Comparison of ENCODE assay signal across 20 cellular contexts in genomic region chr2:155384555-155385123, GRCh38.
DNase-seq lines count a peak whose midpoint lies in the region; ATAC-seq, FAIRE-seq and TF ChIP-seq lines count a peak whose summit lies in the region.
"Had no signal": no experiment of that assay in that cellular context is flagged by ENCODE, and none has a peak within 500 bp of the region (broad histone marks: within the 10 kb centered on the region; RNA-seq: fewer than 3 reads in every experiment).

No MANE protein-coding gene starts in this region.

- H3K79me2 ChIP-seq in PC-3 (ENCODE audit: low read length): no peaks in the 10 kb centered on the region

- DNase-seq in NCI-H446 treated with DMSO at 0.1 percent for 48 hours (lab: John Stamatoyannopoulos, UW): peak; percentile 9
- DNase-seq in NCI-H446 (lab: John Stamatoyannopoulos, UW): no peak
- DNase-seq in activated T-cell treated with anti-CD3 and anti-CD28 coated beads, Interleukin-2, amount 50 U/mL, for 4 hours: no peak
- no peak for DNase-seq in activated T-cell treated with anti-CD3 and anti-CD28 coated beads, Interleukin-2, amount 50 U/mL, for 24 hours
- DNase-seq in PC-3: no peak
- DNase-seq in left colon: no peak
- DNase-seq in kidney: no peak
- DNase-seq: C1 segment of cervical spinal cord; Calu3; CD4-positive, alpha-beta memory T cell; COR-L47; DMS53; DMS79 treated with DMSO at 0.1 percent for 48 hours; GF-D8; H9 had no signal

- H3K4me3 Mint-ChIP-seq in activated T-cell treated with anti-CD3 and anti-CD28 coated beads, Interleukin-2, amount 50 U/mL, for 4 hours: no peak overlapping the region
- H3K4me3 Mint-ChIP-seq in activated T-cell treated with anti-CD3 and anti-CD28 coated beads, Interleukin-2, amount 50 U/mL, for 24 hours: no peak overlapping the region
- no peak overlapping the region for H3K4me3 Mint-ChIP-seq in activated T-helper 17 cell treated with anti-CD3 and anti-CD28 coated beads, Interleukin-2, amount 50 U/mL, for 72 hours
- H3K4me3 Mint-ChIP-seq: CD4-positive, alpha-beta memory T cell; GM23338; H9 had no signal

- peaks cover 3% of the 10 kb centered on the region for H3K27me3 Mint-ChIP-seq in activated T-cell treated with anti-CD3 and anti-CD28 coated beads, Interleukin-2, amount 50 U/mL, for 4 hours (ENCODE audit: low read depth)
- no peaks in the 10 kb centered on the region for H3K27me3 Mint-ChIP-seq in activated T-cell treated with anti-CD3 and anti-CD28 coated beads, Interleukin-2, amount 50 U/mL, for 24 hours
- H3K27me3 Mint-ChIP-seq in activated T-helper 17 cell treated with anti-CD3 and anti-CD28 coated beads, Interleukin-2, amount 50 U/mL, for 72 hours: peaks cover 4% of the 10 kb centered on the region

- no peak overlapping the region for H3K27ac Mint-ChIP-seq in activated T-cell treated with anti-CD3 and anti-CD28 coated beads, Interleukin-2, amount 50 U/mL, for 24 hours
- H3K27ac Mint-ChIP-seq in activated T-helper 17 cell treated with anti-CD3 and anti-CD28 coated beads, Interleukin-2, amount 50 U/mL, for 72 hours: no peak overlapping the region
- H3K27ac Mint-ChIP-seq: CD4-positive, alpha-beta memory T cell; GM23338; H9 had no signal

- POLR2A ChIA-PET in PC-3 (lab: Charles Lee; ENCODE audit: unreplicated experiment): no interaction called here

- H3K36me3 Mint-ChIP-seq in activated T-cell treated with anti-CD3 and anti-CD28 coated beads, Interleukin-2, amount 50 U/mL, for 4 hours (ENCODE audit: insufficient read depth): no peaks in the 10 kb centered on the region
- no peaks in the 10 kb centered on the region for H3K36me3 Mint-ChIP-seq in activated T-cell treated with anti-CD3 and anti-CD28 coated beads, Interleukin-2, amount 50 U/mL, for 24 hours (ENCODE audit: low read depth)
- no peaks in the 10 kb centered on the region for H3K36me3 Mint-ChIP-seq in activated T-helper 17 cell treated with anti-CD3 and anti-CD28 coated beads, Interleukin-2, amount 50 U/mL, for 72 hours (ENCODE audit: low read depth)
- H3K36me3 Mint-ChIP-seq: CD4-positive, alpha-beta memory T cell had no signal

- H3F3A ChIP-seq in PC-3 (ENCODE audit: low read length, unreplicated experiment): no peaks in the 10 kb centered on the region

- no peaks in the 10 kb centered on the region for H3K4me1 ChIP-seq in PC-3 (ENCODE audit: insufficient read depth, low read length)
- no peaks in the 10 kb centered on the region for H3K4me1 ChIP-seq in kidney (ENCODE audit: control insufficient read depth in 1 of 2, insufficient read depth in 1 of 2, low read depth in 1 of 2, low read length in 2 of 2)

- BruUV-seq in PC-3 (replicated peaks; lab: Mats Ljungman, UMichigan): no TSS peak

- H3K9me3 Mint-ChIP-seq in activated T-cell treated with anti-CD3 and anti-CD28 coated beads, Interleukin-2, amount 50 U/mL, for 4 hours: no peaks in the 10 kb centered on the region
- no peaks in the 10 kb centered on the region for H3K9me3 Mint-ChIP-seq in activated T-cell treated with anti-CD3 and anti-CD28 coated beads, Interleukin-2, amount 50 U/mL, for 24 hours
- no peaks in the 10 kb centered on the region for H3K9me3 Mint-ChIP-seq in activated T-helper 17 cell treated with anti-CD3 and anti-CD28 coated beads, Interleukin-2, amount 50 U/mL, for 72 hours
- H3K9me3 Mint-ChIP-seq: CD4-positive, alpha-beta memory T cell; GM23338; H9 had no signal

- no peak overlapping the region for H3K4me2 ChIP-seq in PC-3 (ENCODE audit: low read length)
- H3K4me2 ChIP-seq: GM23338 had no signal

- no peak overlapping the region for H3K9ac ChIP-seq in PC-3 (ENCODE audit: low read length)
- no peak overlapping the region for H3K9ac ChIP-seq in kidney (ENCODE audit: low read length in 2 of 2)

- CTCF ChIA-PET in PC-3 (lab: Charles Lee): interaction anchor here (0.6 kb wide), 1 partner anchor 1799 kb away, joined by 5 read pairs; no protein-coding TSS in a partner anchor

- TF ChIP-seq CTCF in PC-3 (conservative IDR thresholded peaks at IDR 0.05; ENCODE audit: low read depth, low read length): no peak
- TF ChIP-seq CTCF in kidney (IDR thresholded peaks at IDR 0.05; ENCODE audit: borderline replicate concordance, extremely low read depth, insufficient read depth): no peak

- peak; percentile 65 to 76 for ATAC-seq in activated T-cell treated with anti-CD3 and anti-CD28 coated beads, Interleukin-2, amount 50 U/mL, for 4 hours
- ATAC-seq in PC-3 (peak; percentile 37; the same call in 1 of the 2 replicates), left colon (no peak)
- peak; percentile 68 for ATAC-seq in activated T-helper 17 cell treated with anti-CD3 and anti-CD28 coated beads, Interleukin-2, amount 50 U/mL, for 72 hours (replicated peaks)
- ATAC-seq: GM23338, HCT116 had no signal

- H2AFZ ChIP-seq in PC-3 (ENCODE audit: low read length): no peak overlapping the region
- H2AFZ ChIP-seq: GM23338 had no signal

- intact Hi-C loops in PC-3 (cut with micrococcal nuclease): loop anchor here (10.0 kb wide), 1 partner anchor 730 kb away; no protein-coding TSS in a partner anchor
- intact Hi-C loops in left colon (cut with DNase I, micrococcal nuclease): no loop called here
- intact Hi-C loops in kidney (cut with DNase I): loop anchor here (10.0 kb wide), 1 partner anchor 1810 kb away; no protein-coding TSS in a partner anchor

- no peak overlapping the region for H3K4me3 ChIP-seq in PC-3 (ENCODE audit: low read length)
- H3K4me3 ChIP-seq in kidney (ENCODE audit: low read length in 2 of 2): no peak overlapping the region
- H3K4me3 ChIP-seq: GM23338 had no signal

- H3K9me2 ChIP-seq in PC-3 (replicated peaks; ENCODE audit: low read length): no peaks in the 10 kb centered on the region

- H4K20me1 ChIP-seq in PC-3 (ENCODE audit: low read length): no peaks in the 10 kb centered on the region

- H3K27me3 ChIP-seq in PC-3 (ENCODE audit: low read length): 0 out of 2 replicates have a peak, but pooled peaks cover 12% of the 10 kb centered on the region

- H3K27ac ChIP-seq in PC-3 (ENCODE audit: low read length) (no peak overlapping the region), kidney (ENCODE audit: low read depth in 2 of 2, low read length in 2 of 2) (no peak overlapping the region)

- H3K9me3 ChIP-seq in PC-3 (ENCODE audit: low read length) (no peaks in the 10 kb centered on the region), kidney (ENCODE audit: control insufficient read depth in 1 of 2, low read length in 2 of 2) (no peaks in the 10 kb centered on the region)

- H3K4me1 Mint-ChIP-seq in activated T-cell treated with anti-CD3 and anti-CD28 coated beads, Interleukin-2, amount 50 U/mL, for 4 hours (ENCODE audit: low read depth): no peaks in the 10 kb centered on the region
- H3K4me1 Mint-ChIP-seq in activated T-cell treated with anti-CD3 and anti-CD28 coated beads, Interleukin-2, amount 50 U/mL, for 24 hours (ENCODE audit: low read depth): peaks cover under 1% of the 10 kb centered on the region
- peaks cover under 1% of the 10 kb centered on the region for H3K4me1 Mint-ChIP-seq in activated T-helper 17 cell treated with anti-CD3 and anti-CD28 coated beads, Interleukin-2, amount 50 U/mL, for 72 hours
- H3K4me1 Mint-ChIP-seq: CD4-positive, alpha-beta memory T cell had no signal

- no peak for FAIRE-seq in kidney (lab: Jason Lieb, UNC)
- FAIRE-seq: GM12891, GM18507 had no signal

- no peaks in the 10 kb centered on the region for H3K36me3 ChIP-seq in PC-3 (ENCODE audit: low read depth, low read length)
- H3K36me3 ChIP-seq in kidney (ENCODE audit: control insufficient read depth in 1 of 2, insufficient read depth in 2 of 2, low read length in 2 of 2): no peaks in the 10 kb centered on the region

Comparison
In these comparisons a context has a peak if more than half of its experiments do, and no peak if none do; other contexts are left out.
1. intact Hi-C loops: an anchor here in PC-3 (10.0 kb wide) and kidney (10.0 kb wide); none called in left colon.